In genomic region chr7:80369321-80369720, GRCh38 we compare ENCODE assay signal across 25 cellular contexts.
"Had no signal": no experiment of that assay in that cellular context is flagged by ENCODE, and none has a peak within 500 bp of the region (broad histone marks: within the 10 kb centered on the region; RNA-seq: fewer than 3 reads in every experiment).

No MANE protein-coding gene starts in this region.

- H3K9me3 ChIP-seq: adrenal gland, body of pancreas had no signal

- H3K4me3 ChIP-seq: adrenal gland, body of pancreas, breast epithelium, SJSA1 had no signal

- ATAC-seq: activated CD4-positive, alpha-beta T cell treated with anti-CD3 and anti-CD28 coated beads for 36 hours; activated naive CD4-positive, alpha-beta T cell treated with anti-CD3 and anti-CD28 coated beads, Interleukin-2, amount 50 U/mL, for 72 hours; activated T-cell treated with anti-CD3 and anti-CD28 coated beads, Interleukin-2, amount 50 U/mL, for 4 hours; body of pancreas; Panc1 had no signal

- H3K4me1 ChIP-seq: adrenal gland, body of pancreas, breast epithelium had no signal

- H3K27me3 ChIP-seq: adrenal gland, body of pancreas, breast epithelium, SJSA1 had no signal

- H3K9ac ChIP-seq: SK-N-SH had no signal

- H3K36me3 ChIP-seq: adrenal gland, breast epithelium, SJSA1 had no signal

- FAIRE-seq: astrocyte, TTC549 had no signal

- H3K27ac ChIP-seq: adrenal gland, body of pancreas, breast epithelium, SJSA1 had no signal

- H3K4me2 ChIP-seq: SK-N-SH had no signal

- DNase-seq: activated CD4-positive, alpha-beta memory T cell treated with anti-CD3 and anti-CD28 coated beads for 36 hours; activated CD4-positive, alpha-beta T cell treated with anti-CD3 and anti-CD28 coated beads for 36 hours; activated CD4-positive, alpha-beta T cell treated with anti-CD3 and anti-CD28 coated beads, Interleukin-2, amount 10 ng/mL, durations not matched to agents 7 days and 5 days; activated CD8-positive, alpha-beta memory T cell treated with anti-CD3 and anti-CD28 coated beads, Interleukin-2, amount 50 U/mL, for 4 hours; activated gamma-delta T cell treated with Interleukin-2 at 50 U/mL for 16 hours; activated naive CD4-positive, alpha-beta T cell treated with anti-CD3 and anti-CD28 coated beads for 36 hours; activated T-cell treated with anti-CD3 and anti-CD28 coated beads for 4 hours; activated T-cell treated with anti-CD3 and anti-CD28 coated beads, Interleukin-2, amount 50 U/mL, for 4 hours; adrenal gland; body of pancreas; NCI-H1092 treated with DMSO at 0.1 percent for 48 hours; NCI-H1417 treated with DMSO at 0.1 percent for 48 hours; NCI-H187 treated with DMSO at 0.1 percent for 48 hours; NCI-H2171 treated with DMSO at 0.1 percent for 48 hours; NCI-H510A; NCI-H526 treated with DMSO at 0.1 percent for 48 hours; NCI-H82; SHP77 treated with DMSO at 0.1 percent for 48 hours; SK-N-SH had no signal
